8 cellular contexts compared by ENCODE assay signal in genomic region chr1:171794085-171794484, GRCh38. TPM values are rescaled to one million over a fixed set of nuclear protein-coding genes. Genes with fewer than 3 reads are reported as not detected.
A peak's percentile ranks its signal among the peaks of the same experiment; 100 is the strongest.
DNase-seq lines count a peak whose midpoint lies in the region; ATAC-seq and TF ChIP-seq lines count a peak whose summit lies in the region.

No MANE protein-coding gene starts in this region.

- H2AFZ ChIP-seq in osteoblast (ENCODE audit: low read length), result no peak overlapping the region

- H3K27ac ChIP-seq in CD8-positive, alpha-beta T cell (ENCODE audit: low read depth, low read length), result no peak overlapping the region
- peak overlapping the region; percentile 82 for H3K27ac ChIP-seq in osteoblast (ENCODE audit: low read depth, low read length)

- CTCF ChIA-PET in CD8-positive, alpha-beta T cell (lab: Charles Lee), result no interaction called here
- CTCF ChIA-PET in activated naive CD4-positive, alpha-beta T cell treated with anti-CD3 and anti-CD28 coated beads for 36 hours (lab: Charles Lee), result no interaction called here

- H3K4me3 ChIP-seq in CD8-positive, alpha-beta T cell (ENCODE audit: low read depth, low read length), result no peak overlapping the region
- H3K4me3 ChIP-seq in osteoblast (ENCODE audit: insufficient read depth, low read length), result no peak overlapping the region

- peak overlapping the region; percentile 17 for H3K27ac Mint-ChIP-seq in CD8-positive, alpha-beta T cell
- H3K27ac Mint-ChIP-seq in activated naive CD4-positive, alpha-beta T cell treated with anti-CD3 and anti-CD28 coated beads for 36 hours, result peak overlapping the region; percentile 89

- peak in 3 of 7 experiments; percentile 15 to 49 (median 34) for DNase-seq in CD8-positive, alpha-beta T cell
- peak; percentile 34 for DNase-seq in OCI-M1 (lab: John Stamatoyannopoulos, UW)
- DNase-seq in activated naive CD4-positive, alpha-beta T cell treated with anti-CD3 and anti-CD28 coated beads for 36 hours, result peak; percentile 78
- DNase-seq in osteoblast (ENCODE audit: insufficient read length, low spot score, missing footprints), result peak; percentile 77
- no peak for DNase-seq in GM19240 (ENCODE audit: insufficient read length, low spot score)
- no peak for DNase-seq in NCI-H1930 (lab: John Stamatoyannopoulos, UW)
- DNase-seq in DMS53 treated with DMSO at 0.1 percent for 48 hours (lab: John Stamatoyannopoulos, UW; ENCODE audit: unreplicated experiment), result no peak
- DNase-seq in NCI-H446 treated with DMSO at 0.1 percent for 48 hours (lab: John Stamatoyannopoulos, UW), result no peak

- peaks cover 28% of the 10 kb centered on the region for H3K79me2 ChIP-seq in osteoblast (ENCODE audit: insufficient read depth, low read length)

- no peak for TF ChIP-seq CTCF in CD8-positive, alpha-beta T cell (IDR thresholded peaks at IDR 0.05)
- no peak for TF ChIP-seq CTCF in osteoblast (IDR thresholded peaks at IDR 0.05; ENCODE audit: extremely low read depth, low read depth, low read length)

- peak overlapping the region; percentile 50 for H3K4me2 ChIP-seq in osteoblast (ENCODE audit: insufficient read depth, low read length)

- no peaks in the 10 kb centered on the region for H3K4me1 ChIP-seq in CD8-positive, alpha-beta T cell (ENCODE audit: insufficient read depth, low read length)
- H3K4me1 ChIP-seq in osteoblast (ENCODE audit: insufficient read depth, low read length), result peaks cover 24% of the 10 kb centered on the region

- H3K4me3 Mint-ChIP-seq in CD8-positive, alpha-beta T cell, result no peak overlapping the region
- H3K4me3 Mint-ChIP-seq in activated naive CD4-positive, alpha-beta T cell treated with anti-CD3 and anti-CD28 coated beads for 36 hours, result no peak overlapping the region

- H3K9me3 ChIP-seq in CD8-positive, alpha-beta T cell (ENCODE audit: low read length), result no peaks in the 10 kb centered on the region
- H3K9me3 ChIP-seq in osteoblast (ENCODE audit: low read depth, low read length), result no peaks in the 10 kb centered on the region

- intact Hi-C loops in CD8-positive, alpha-beta T cell (cut with DNase I, micrococcal nuclease), result loop anchor here in 1 of 2 experiments (1.0 kb wide), 1 partner anchor 13 kb away; the partner anchor contains the start of gene METTL13
- intact Hi-C loops in activated naive CD4-positive, alpha-beta T cell treated with anti-CD3 and anti-CD28 coated beads for 36 hours (cut with micrococcal nuclease), result loop anchor here (1.0 kb wide), 3 partner anchors 13 to 149 kb away; partner anchors contain the start of genes METTL13 and VAMP4

- H3K36me3 Mint-ChIP-seq in CD8-positive, alpha-beta T cell, result peaks cover 90% of the 10 kb centered on the region
- H3K36me3 Mint-ChIP-seq in activated naive CD4-positive, alpha-beta T cell treated with anti-CD3 and anti-CD28 coated beads for 36 hours (ENCODE audit: low read depth), result peaks cover 47% of the 10 kb centered on the region

- no peaks in the 10 kb centered on the region for H3K27me3 Mint-ChIP-seq in CD8-positive, alpha-beta T cell (ENCODE audit: low read depth)
- H3K27me3 Mint-ChIP-seq in activated naive CD4-positive, alpha-beta T cell treated with anti-CD3 and anti-CD28 coated beads for 36 hours (ENCODE audit: low read depth), result no peaks in the 10 kb centered on the region

- peaks cover 20% of the 10 kb centered on the region for H3K4me1 Mint-ChIP-seq in CD8-positive, alpha-beta T cell (ENCODE audit: low read depth)
- H3K4me1 Mint-ChIP-seq in activated naive CD4-positive, alpha-beta T cell treated with anti-CD3 and anti-CD28 coated beads for 36 hours (ENCODE audit: low read depth), result peaks cover 23% of the 10 kb centered on the region

- peak; percentile 98 for ATAC-seq in CD8-positive, alpha-beta T cell

- H3K9me3 Mint-ChIP-seq in CD8-positive, alpha-beta T cell, result no peaks in the 10 kb centered on the region
- H3K9me3 Mint-ChIP-seq in activated naive CD4-positive, alpha-beta T cell treated with anti-CD3 and anti-CD28 coated beads for 36 hours, result no peaks in the 10 kb centered on the region

- no peaks in the 10 kb centered on the region for H4K20me1 ChIP-seq in osteoblast (ENCODE audit: insufficient read depth, low read length)

- no peaks in the 10 kb centered on the region for H3K27me3 ChIP-seq in CD8-positive, alpha-beta T cell (ENCODE audit: insufficient read depth, low read length)
- H3K27me3 ChIP-seq in osteoblast (ENCODE audit: insufficient read depth, low read length), result no peaks in the 10 kb centered on the region

- POLR2A ChIA-PET in CD8-positive, alpha-beta T cell (lab: Charles Lee), result no interaction called here

- peaks cover 42% of the 10 kb centered on the region for H3K36me3 ChIP-seq in CD8-positive, alpha-beta T cell (ENCODE audit: insufficient read depth, low read length)
- H3K36me3 ChIP-seq in osteoblast (ENCODE audit: insufficient read depth, low read length), result peaks cover 65% of the 10 kb centered on the region

RNA-seq across cellular contexts. Expression of gene METTL13, which starts 12.6 kb away (rescaled TPM):
- total RNA-seq in CD8-positive, alpha-beta T cell, result 1 to 10 TPM; 6.6 to 6.9 TPM
- 10 to 100 TPM; 39.5 to 40.9 TPM for total RNA-seq in activated naive CD4-positive, alpha-beta T cell treated with anti-CD3 and anti-CD28 coated beads for 36 hours
- 13.0 and 15.3 TPM in 2 replicates for total RNA-seq in osteoblast

RNA-seq across cellular contexts. Expression of gene DNM3, which starts 47.2 kb away (rescaled TPM):
- 1 to 10 TPM in 1 of 2 experiments, under 1 TPM in 1; 0.72 to 1.1 TPM for total RNA-seq in CD8-positive, alpha-beta T cell
- total RNA-seq in activated naive CD4-positive, alpha-beta T cell treated with anti-CD3 and anti-CD28 coated beads for 36 hours, result under 1 TPM; 0.96 to 0.98 TPM
- 0.72 and 1.2 TPM in 2 replicates for total RNA-seq in osteoblast

RNA-seq across cellular contexts. Expression of gene VAMP4, which starts 52.2 kb away (rescaled TPM):
- total RNA-seq in CD8-positive, alpha-beta T cell, result 1 to 10 TPM; 8.4 to 8.6 TPM
- 10 to 100 TPM; 10.5 to 10.9 TPM for total RNA-seq in activated naive CD4-positive, alpha-beta T cell treated with anti-CD3 and anti-CD28 coated beads for 36 hours
- total RNA-seq in osteoblast, result 7.6 and 8.5 TPM in 2 replicates

Comparison
In these comparisons a context has a peak if more than half of its experiments do, and no peak if none do; other contexts are left out.
1. DNase-seq: peak in OCI-M1 (single experiment), activated naive CD4-positive, alpha-beta T cell treated with anti-CD3 and anti-CD28 coated beads for 36 hours (single experiment) and osteoblast (single experiment); none in GM19240 (single experiment), NCI-H1930 (0 of 2), DMS53 treated with DMSO at 0.1 percent for 48 hours (single experiment) and NCI-H446 treated with DMSO at 0.1 percent for 48 hours (single experiment).